1 cellular context compared by ENCODE assay signal in genomic region chr5:54702470-54702869, GRCh38.
TF ChIP-seq lines count a peak whose summit lies in the region.

No MANE protein-coding gene starts in this region.

TF ChIP-seq in liver, 16 proteins besides CTCF, POLR2A, EP300 and RAD21:
- TF ChIP-seq REST (IDR thresholded peaks at IDR 0.05) = peak; percentile 11
- no peak for TF ChIP-seq JUND (IDR thresholded peaks at IDR 0.05)
- TF ChIP-seq RXRA (IDR thresholded peaks at IDR 0.05) = peak in 1 of 2 donors; percentile 31
- TF ChIP-seq HNF4G (IDR thresholded peaks at IDR 0.05) = no peak
- TF ChIP-seq EGR1 (IDR thresholded peaks at IDR 0.05; ENCODE audit: low read depth in 2 of 2) = no peak
- peak in 1 of 2 donors; percentile 12 for TF ChIP-seq HNF4A (conservative IDR thresholded peaks at IDR 0.05)
- TF ChIP-seq, protein P1, sequence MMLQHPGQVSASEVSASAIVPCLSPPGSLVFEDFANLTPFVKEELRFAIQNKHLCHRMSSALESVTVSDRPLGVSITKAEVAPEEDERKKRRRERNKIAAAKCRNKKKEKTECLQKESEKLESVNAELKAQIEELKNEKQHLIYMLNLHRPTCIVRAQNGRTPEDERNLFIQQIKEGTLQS (IDR thresholded peaks at IDR 0.05) = no peak
- no peak for TF ChIP-seq FOXA2 (IDR thresholded peaks at IDR 0.05)
- TF ChIP-seq NR2F2 (IDR thresholded peaks at IDR 0.05) = no peak
- TF ChIP-seq, protein P2, sequence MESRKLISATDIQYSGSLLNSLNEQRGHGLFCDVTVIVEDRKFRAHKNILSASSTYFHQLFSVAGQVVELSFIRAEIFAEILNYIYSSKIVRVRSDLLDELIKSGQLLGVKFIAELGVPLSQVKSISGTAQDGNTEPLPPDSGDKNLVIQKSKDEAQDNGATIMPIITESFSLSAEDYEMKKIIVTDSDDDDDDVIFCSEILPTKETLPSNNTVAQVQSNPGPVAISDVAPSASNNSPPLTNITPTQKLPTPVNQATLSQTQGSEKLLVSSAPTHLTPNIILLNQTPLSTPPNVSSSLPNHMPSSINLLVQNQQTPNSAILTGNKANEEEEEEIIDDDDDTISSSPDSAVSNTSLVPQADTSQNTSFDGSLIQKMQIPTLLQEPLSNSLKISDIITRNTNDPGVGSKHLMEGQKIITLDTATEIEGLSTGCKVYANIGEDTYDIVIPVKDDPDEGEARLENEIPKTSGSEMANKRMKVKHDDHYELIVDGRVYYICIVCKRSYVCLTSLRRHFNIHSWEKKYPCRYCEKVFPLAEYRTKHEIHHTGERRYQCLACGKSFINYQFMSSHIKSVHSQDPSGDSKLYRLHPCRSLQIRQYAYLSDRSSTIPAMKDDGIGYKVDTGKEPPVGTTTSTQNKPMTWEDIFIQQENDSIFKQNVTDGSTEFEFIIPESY (IDR thresholded peaks at IDR 0.05) = no peak
- TF ChIP-seq, protein P3, sequence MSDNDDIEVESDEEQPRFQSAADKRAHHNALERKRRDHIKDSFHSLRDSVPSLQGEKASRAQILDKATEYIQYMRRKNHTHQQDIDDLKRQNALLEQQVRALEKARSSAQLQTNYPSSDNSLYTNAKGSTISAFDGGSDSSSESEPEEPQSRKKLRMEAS (IDR thresholded peaks at IDR 0.05) = peak; percentile 25
- peak; percentile 47 for TF ChIP-seq YY1 (IDR thresholded peaks at IDR 0.05)
- peak; percentile 26 for TF ChIP-seq SP1 (IDR thresholded peaks at IDR 0.05)
